ENCODE assay signal across 8 cellular contexts in the genomic region with DNA sequence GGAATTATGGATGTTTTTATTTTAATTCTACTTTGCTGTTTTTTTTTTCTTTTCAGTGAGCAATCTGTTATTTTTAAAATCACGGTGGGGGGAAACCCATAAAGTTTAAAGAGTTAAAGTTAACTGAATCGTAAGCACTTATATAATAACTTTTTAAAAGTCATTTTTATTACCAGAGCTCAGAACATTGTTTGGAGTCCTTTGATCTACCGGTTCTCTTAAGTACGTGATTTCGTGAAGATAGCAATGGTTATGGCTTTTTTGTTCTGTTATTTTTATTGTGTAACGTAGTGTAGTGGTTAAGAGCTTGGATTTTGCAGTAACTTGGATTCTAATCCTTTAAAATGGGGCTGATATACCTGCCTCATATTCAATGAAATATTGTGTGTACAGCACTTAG.
"Had no signal": no experiment of that assay in that cellular context is flagged by ENCODE, and none has a peak within 500 bp of the region (broad histone marks: within the 10 kb centered on the region; RNA-seq: fewer than 3 reads in every experiment).

No MANE protein-coding gene starts in this region.

- H3K9me3 ChIP-seq: HAP-1 had no signal

- H3K27ac ChIP-seq: HL-60, KMS-11 had no signal

- H3K4me1 ChIP-seq: HAP-1 had no signal

- DNase-seq: GOT3, H7, KBM-7 had no signal

- ATAC-seq: HCT116, HepG2 had no signal

- H3K9ac ChIP-seq: KMS-11 had no signal

- H3K4me3 ChIP-seq: HAP-1 had no signal

- FAIRE-seq: HepG2 had no signal
